Comparison of ENCODE assay signal across 10 cellular contexts in the genomic region with DNA sequence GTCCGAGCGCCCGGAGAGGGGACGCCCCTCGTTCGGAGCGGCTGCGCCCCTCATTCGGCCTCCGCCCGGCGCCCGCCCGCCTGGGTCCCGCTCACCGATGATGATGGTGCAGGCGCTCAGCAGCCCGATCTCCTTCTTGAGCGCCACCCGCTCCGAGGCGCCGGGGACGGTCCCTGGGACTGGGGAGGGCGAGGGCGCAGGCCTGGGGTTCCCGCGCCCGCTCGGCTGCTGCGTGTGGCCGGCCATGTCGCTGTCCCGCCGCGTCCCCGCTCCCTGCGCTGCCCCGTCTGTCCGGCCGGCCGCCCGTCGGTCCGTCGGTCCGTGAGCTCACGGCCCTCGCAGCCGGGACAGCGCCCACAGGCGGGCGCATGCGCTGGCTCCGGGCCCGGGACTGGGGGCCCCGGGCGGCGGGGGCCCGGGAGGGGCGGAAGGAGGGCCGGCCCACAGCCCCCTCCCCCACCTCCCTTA. TPM values are rescaled to one million over a fixed set of nuclear protein-coding genes. Genes with fewer than 3 reads are reported as not detected.
A peak's percentile ranks its signal among the peaks of the same experiment; 100 is the strongest.
DNase-seq lines count a peak whose midpoint lies in the region; ATAC-seq and TF ChIP-seq lines count a peak whose summit lies in the region.
"Had no signal": no experiment of that assay in that cellular context is flagged by ENCODE, and none has a peak within 500 bp of the region (broad histone marks: within the 10 kb centered on the region; RNA-seq: fewer than 3 reads in every experiment).

Gene SLC7A10, minus strand, starts transcription at position 393 of the 468 bp plus-strand sequence. Its CDS starts 147 bp downstream, at position 246.

- H3K4me1 ChIP-seq in BE2C, result no peaks in the 10 kb centered on the region
- H3K4me1 ChIP-seq in NT2/D1 (ENCODE audit: insufficient read depth, insufficient read length), result peaks cover 2% of the 10 kb centered on the region
- peaks cover 3% of the 10 kb centered on the region for H3K4me1 ChIP-seq in neural progenitor cell

- H3K4me1 Mint-ChIP-seq in neural progenitor cell, result peaks cover 10% of the 10 kb centered on the region

- H3K4me3 ChIP-seq in BE2C (ENCODE audit: low read depth, low read length) (no peak within 1 kb of the TSS), NT2/D1 (ENCODE audit: insufficient read length, low read depth) (peak within 1 kb of the TSS; percentile 42), fibroblast of villous mesenchyme (ENCODE audit: low read depth, low read length) (peak within 1 kb of the TSS; percentile 32), neural progenitor cell (peak within 1 kb of the TSS; percentile 45)

- H4K20me1 ChIP-seq in neural progenitor cell (ENCODE audit: low read depth), result no peaks in the 10 kb centered on the region

- peaks cover 2% of the 10 kb centered on the region for H3K36me3 Mint-ChIP-seq in neural progenitor cell

- H3F3A ChIP-seq in neural progenitor cell (ENCODE audit: low read depth), result peaks cover 17% of the 10 kb centered on the region

- H3K27me3 Mint-ChIP-seq in neural progenitor cell (ENCODE audit: insufficient read depth, low read depth), result peaks cover 53% of the 10 kb centered on the region

- ATAC-seq in GM18858 (IDR thresholded peaks at IDR 0.05; ENCODE audit: unreplicated experiment) (no peak), GM18868 (IDR thresholded peaks at IDR 0.05; ENCODE audit: unreplicated experiment) (no peak)

- no peaks in the 10 kb centered on the region for H3K79me2 ChIP-seq in neural progenitor cell (ENCODE audit: low read depth)

- peak within 1 kb of the TSS; percentile 76 for H3K9ac ChIP-seq in NT2/D1 (ENCODE audit: insufficient read length, low read depth)
- no peak within 1 kb of the TSS for H3K9ac ChIP-seq in neural progenitor cell

- H3K4me3 Mint-ChIP-seq in neural progenitor cell, result peak within 1 kb of the TSS; percentile 79

- H3K27me3 ChIP-seq in BE2C (peaks cover 26% of the 10 kb centered on the region), NT2/D1 (ENCODE audit: insufficient read depth, insufficient read length) (peaks cover 25% of the 10 kb centered on the region), neural progenitor cell (peaks cover 73% of the 10 kb centered on the region)

- peak within 1 kb of the TSS; percentile 72 for H3K27ac Mint-ChIP-seq in neural progenitor cell

- no peak within 1 kb of the TSS for H3K27ac ChIP-seq in neural progenitor cell

- peaks cover 6% of the 10 kb centered on the region for H3K9me3 ChIP-seq in BE2C
- H3K9me3 ChIP-seq in NT2/D1 (ENCODE audit: insufficient read depth, low read length), result peaks cover 23% of the 10 kb centered on the region
- H3K9me3 ChIP-seq in neural progenitor cell (ENCODE audit: low read depth), result peaks cover 12% of the 10 kb centered on the region

- DNase-seq in BE2C (peak; percentile 8), NT2/D1 (ENCODE audit: low read depth, low spot score) (no peak), fibroblast of villous mesenchyme (ENCODE audit: low read depth) (no peak), neural progenitor cell (ENCODE audit: low spot score) (peak; percentile 71), NCI-H1092 (lab: John Stamatoyannopoulos, UW) (no peak)
- no peak for DNase-seq in stimulated activated CD4-positive, alpha-beta T cell treated with anti-CD3 and anti-CD28 coated beads, Interleukin-1b, Interleukin-23, amount 100 ng/mL, for 48 hours
- DNase-seq: NCI-H2029 treated with DMSO at 0.1 percent for 48 hours had no signal

- TF ChIP-seq CTCF in BE2C (IDR thresholded peaks at IDR 0.05; ENCODE audit: low read depth, low read length) (no peak), fibroblast of villous mesenchyme (IDR thresholded peaks at IDR 0.05; ENCODE audit: insufficient read depth, low read depth, low read length) (no peak), neural progenitor cell (IDR thresholded peaks at IDR 0.05) (no peak)

- peaks cover 27% of the 10 kb centered on the region for H3K9me3 Mint-ChIP-seq in neural progenitor cell

- H3K36me3 ChIP-seq in BE2C (no peaks in the 10 kb centered on the region), NT2/D1 (ENCODE audit: insufficient read depth, insufficient read length, low read length) (no peaks in the 10 kb centered on the region), neural progenitor cell (no peaks in the 10 kb centered on the region)

- peak within 1 kb of the TSS; percentile 59 for H3K4me2 ChIP-seq in neural progenitor cell

- H2AFZ ChIP-seq in neural progenitor cell (replicated peaks), result peak within 1 kb of the TSS; percentile 83

RNA-seq across cellular contexts. Expression of gene SLC7A10, which starts in this region (rescaled TPM):
- not detected for polyA plus RNA-seq in BE2C (2012; ENCODE audit: insufficient read depth, insufficient read length, low read depth)
- total RNA-seq in fibroblast of villous mesenchyme (not detected in 2 replicates), neural progenitor cell (ENCODE audit: low replicate concordance) (0.79 and 0.81 TPM in 2 replicates)
- total RNA-seq: bronchial epithelial cell had no signal

Comparison
In these comparisons a context has a peak if more than half of its experiments do, and no peak if none do; other contexts are left out.
1. Peak in DNase-seq, H3K4me3 ChIP-seq and H3K4me2 ChIP-seq in neural progenitor cell; RNA of the gene not detected or under 1 TPM.